In genomic region chr7:43773268-43773667, GRCh38 we compare ENCODE assay signal across 2 cellular contexts. TPM values are rescaled to one million over a fixed set of nuclear protein-coding genes. Genes with fewer than 3 reads are reported as not detected.
DNase-seq lines count a peak whose midpoint lies in the region; ATAC-seq, FAIRE-seq and TF ChIP-seq lines count a peak whose summit lies in the region.
"Not testable (repeated sequence)": the region's sequence is repeated elsewhere in the genome, so short reads cannot be mapped to it uniquely, and the experiment has no call there.

No MANE protein-coding gene starts in this region.

- not testable (repeated sequence) for H3K9ac ChIP-seq in K562 (ENCODE audit: insufficient read depth in 1 of 2, low read depth in 2 of 2, low read length in 2 of 2)

- not testable (repeated sequence) for H3K9me3 ChIP-seq in HEK293 (ENCODE audit: control insufficient read depth, insufficient read depth, low read depth, low read length); K562 (replicated peaks; ENCODE audit: control insufficient read depth, insufficient read depth, low read depth, low read length)

- H3K4me1 ChIP-seq in HEK293 (ENCODE audit: control insufficient read depth, insufficient read depth, low read length) = not testable (repeated sequence)
- peaks cover 21 to 29% of the 10 kb centered on the region in 2 experiments for H3K4me1 ChIP-seq in K562 (replicated peaks in 1 of 2; ENCODE audit: control insufficient read depth in 2 of 2, insufficient read depth in 2 of 2, low read length in 2 of 2)

- not testable (repeated sequence) for TF ChIP-seq POLR2A in K562 (conservative IDR thresholded peaks at IDR 0.05)

- TF ChIP-seq RAD21 in K562 (CRISPR knock-in tag; conservative IDR thresholded peaks at IDR 0.05 in 1 of 2, IDR thresholded peaks at IDR 0.05 in 1 of 2) = not testable (repeated sequence)

- TF ChIP-seq EP300 in K562 (IDR thresholded peaks at IDR 0.05; ENCODE audit: low read length) = not testable (repeated sequence)

- TF ChIP-seq CTCF in HEK293 (tag by site-specific recombination; IDR thresholded peaks at IDR 0.05); K562 (IDR thresholded peaks at IDR 0.05 in 2 of 3, conservative IDR thresholded peaks at IDR 0.05 in 1 of 3; ENCODE audit: insufficient read depth in 2 of 3, low read depth in 1 of 3, low read length in 3 of 3): not testable (repeated sequence)

- not testable (repeated sequence) for H3K27me3 ChIP-seq in K562 (ENCODE audit: control insufficient read depth in 2 of 2, insufficient read depth in 2 of 2, low read length in 2 of 2)

- intact Hi-C loops in K562 (cut with micrococcal nuclease) = not testable (repeated sequence)

- BruUV-seq in K562 (replicated peaks; lab: Mats Ljungman, UMichigan) = not testable (repeated sequence)

- POLR2A ChIA-PET in HEK293 (lab: Yijun Ruan, JAX); K562 (lab: Yijun Ruan, JAX): not testable (repeated sequence)

- not testable (repeated sequence) for H3K4me2 ChIP-seq in K562 (ENCODE audit: insufficient read depth, low read length)

- DNase-seq in K562 (ENCODE audit: extremely low read depth in 1 of 4, low spot score in 3 of 4) = not testable (repeated sequence)

- not testable (repeated sequence) for H2AFZ ChIP-seq in K562 (ENCODE audit: low read depth, low read length)

- peaks cover 19% of the 10 kb centered on the region for H3K79me2 ChIP-seq in K562 (ENCODE audit: control insufficient read depth, insufficient read depth, low read length)

- ATAC-seq in K562 = not testable (repeated sequence)

- not testable (repeated sequence) for FAIRE-seq in K562 (lab: Jason Lieb, UNC)

- not testable (repeated sequence) for H3K9me1 ChIP-seq in K562 (ENCODE audit: control insufficient read depth, insufficient read depth, low read length)

- not testable (repeated sequence) for H3K4me3 ChIP-seq in HEK293 (ENCODE audit: low read depth, low read length); K562

- 39% methylated on average over 4 of the region's 6 CpGs for WGBS in K562 (ENCODE audit: insufficient coverage, low coverage, missing lambda C conversion rate)

- H3K36me3 ChIP-seq in HEK293 (ENCODE audit: control insufficient read depth in 2 of 2, insufficient read depth in 1 of 2, low read length in 2 of 2) (peaks cover 0 to 21% of the 10 kb centered on the region in 2 experiments; a peak in 1 of 3 replicates), K562 (ENCODE audit: control insufficient read depth, insufficient read depth, low read length) (peaks cover 15% of the 10 kb centered on the region)

- in situ Hi-C loops in K562 (cut with MboI) = not testable (repeated sequence)

- not testable (repeated sequence) for H4K20me1 ChIP-seq in K562 (replicated peaks; ENCODE audit: control insufficient read depth, insufficient read depth, low read length)

- H3K27ac ChIP-seq in HEK293 (ENCODE audit: extremely low read depth, low read depth, low read length); K562 (ENCODE audit: extremely low read depth, low read depth, low read length): not testable (repeated sequence)

- CTCF ChIA-PET in HEK293 (lab: Yijun Ruan, JAX); K562 (lab: Yijun Ruan, JAX; ENCODE audit: low intra/inter-chr PET ratio): not testable (repeated sequence)

TF ChIP-seq in HEK293, 187 proteins besides CTCF, POLR2A, EP300 and RAD21:
- TF ChIP-seq ZNF146 (tag by site-specific recombination; IDR thresholded peaks at IDR 0.05) = peak; percentile 82
- TF ChIP-seq, protein P1, sequence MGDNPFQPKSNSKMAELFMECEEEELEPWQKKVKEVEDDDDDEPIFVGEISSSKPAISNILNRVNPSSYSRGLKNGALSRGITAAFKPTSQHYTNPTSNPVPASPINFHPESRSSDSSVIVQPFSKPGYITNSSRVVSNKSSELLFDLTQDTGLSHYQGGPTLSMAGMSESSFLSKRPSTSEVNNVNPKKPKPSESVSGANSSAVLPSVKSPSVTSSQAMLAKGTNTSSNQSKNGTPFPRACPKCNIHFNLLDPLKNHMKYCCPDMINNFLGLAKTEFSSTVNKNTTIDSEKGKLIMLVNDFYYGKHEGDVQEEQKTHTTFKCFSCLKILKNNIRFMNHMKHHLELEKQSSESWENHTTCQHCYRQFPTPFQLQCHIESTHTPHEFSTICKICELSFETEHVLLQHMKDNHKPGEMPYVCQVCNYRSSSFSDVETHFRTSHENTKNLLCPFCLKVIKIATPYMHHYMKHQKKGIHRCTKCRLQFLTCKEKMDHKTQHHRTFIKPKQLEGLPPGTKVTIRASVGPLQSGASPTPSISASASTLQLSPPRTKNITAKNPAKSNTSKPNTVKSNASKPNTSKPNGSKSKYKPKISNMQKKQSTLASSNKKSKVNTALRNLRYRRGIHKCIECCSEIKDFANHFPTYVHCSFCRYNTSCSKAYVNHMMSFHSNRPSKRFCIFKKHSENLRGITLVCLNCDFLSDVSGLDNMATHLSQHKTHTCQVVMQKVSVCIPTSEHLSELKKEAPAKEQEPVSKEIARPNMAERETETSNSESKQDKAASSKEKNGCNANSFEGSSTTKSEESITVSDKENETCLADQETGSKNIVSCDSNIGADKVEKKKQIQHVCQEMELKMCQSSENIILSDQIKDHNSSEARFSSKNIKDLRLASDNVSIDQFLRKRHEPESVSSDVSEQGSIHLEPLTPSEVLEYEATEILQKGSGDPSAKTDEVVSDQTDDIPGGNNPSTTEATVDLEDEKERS (tag by site-specific recombination; IDR thresholded peaks at IDR 0.05) = peak; percentile 55; the same call in 1 of the 2 replicates

TF ChIP-seq in K562, 482 proteins besides CTCF, POLR2A, EP300 and RAD21:
- peak; percentile 51; the same call in 1 of the 2 replicates for TF ChIP-seq BCOR (IDR thresholded peaks at IDR 0.05)

RNA-seq across cellular contexts. Expression of gene BLVRA, which starts 14.8 kb away (rescaled TPM):
- total RNA-seq in K562 (2011; cell fraction: chromatin; rRNA removed; ENCODE audit: low replicate concordance) = 13.8 and 14.5 TPM in 2 replicates
- 9.5 and 15.5 TPM in 2 replicates for total RNA-seq in K562 (2011; cell fraction: nucleolus; rRNA removed)
- 13.6 and 14.7 TPM in 2 replicates for total RNA-seq in K562 (2011; cell fraction: nucleoplasm; rRNA removed)
- 48.2 and 59.6 TPM in 2 replicates for total RNA-seq in K562 (2014; rRNA removed)
- total RNA-seq in K562 (2014; rRNA removed; fragmentation: Illumina TruSeq; extraction: Trizol) = 54.4 and 54.8 TPM in 2 replicates
- total RNA-seq in K562 (2015; rRNA removed; fragmentation: Illumina TruSeq; extraction: Trizol) = 48.3 and 48.5 TPM in 2 replicates
- total RNA-seq in K562 (2021) = 50.9 and 56.6 TPM in 2 replicates
- 52.5 and 61.5 TPM in 2 replicates for polyA plus RNA-seq in K562 (2011; rRNA removed)
- 29.0 and 42.5 TPM in 2 replicates for polyA plus RNA-seq in K562 (2011; cell fraction: cytosol; rRNA removed)
- 11.2 and 19.2 TPM in 2 replicates for polyA plus RNA-seq in K562 (2011; cell fraction: nucleus; rRNA removed)
- 79.1 and 113 TPM in 2 replicates for polyA plus RNA-seq in K562 (2012)
- polyA plus RNA-seq in K562 (2014; fragmentation: Illumina TruSeq; extraction: Trizol) = 64.2 and 69.0 TPM in 2 replicates
- polyA plus RNA-seq in K562 (2014; fragmentation: Nextera tagmentation; extraction: Ambion mirVana) = 100 to 1,000 TPM; 125 to 147 TPM
- 77.7 and 79.7 TPM in 2 replicates for polyA plus RNA-seq in K562 (2014; rRNA removed)
- polyA minus RNA-seq in K562 (2011; rRNA and poly(A)+ RNA removed) = 36.3 and 37.4 TPM in 2 replicates
- polyA minus RNA-seq in K562 (2011; cell fraction: cytosol; rRNA and poly(A)+ RNA removed) = 20.9 and 23.4 TPM in 2 replicates
- polyA minus RNA-seq in K562 (2011; cell fraction: nucleus; rRNA and poly(A)+ RNA removed) = 6.1 and 10.4 TPM in 2 replicates

RNA-seq across cellular contexts. Expression of gene COA1, which starts 43.9 kb away (rescaled TPM):
- 181 and 261 TPM in 2 replicates for total RNA-seq in K562 (2011; cell fraction: chromatin; rRNA removed; ENCODE audit: low replicate concordance)
- 81.2 and 117 TPM in 2 replicates for total RNA-seq in K562 (2011; cell fraction: nucleolus; rRNA removed)
- 236 and 385 TPM in 2 replicates for total RNA-seq in K562 (2011; cell fraction: nucleoplasm; rRNA removed)
- 105 and 109 TPM in 2 replicates for total RNA-seq in K562 (2014; rRNA removed)
- 197 TPM in 2 replicates for total RNA-seq in K562 (2014; rRNA removed; fragmentation: Illumina TruSeq; extraction: Trizol)
- 130 and 143 TPM in 2 replicates for total RNA-seq in K562 (2015; rRNA removed; fragmentation: Illumina TruSeq; extraction: Trizol)
- 137 and 149 TPM in 2 replicates for total RNA-seq in K562 (2021)
- polyA plus RNA-seq in K562 (2011; rRNA removed) = 98.9 and 105 TPM in 2 replicates
- polyA plus RNA-seq in K562 (2011; cell fraction: cytosol; rRNA removed) = 79.1 and 145 TPM in 2 replicates
- 90.7 and 107 TPM in 2 replicates for polyA plus RNA-seq in K562 (2011; cell fraction: nucleus; rRNA removed)
- 163 and 167 TPM in 2 replicates for polyA plus RNA-seq in K562 (2012)
- polyA plus RNA-seq in K562 (2014; fragmentation: Illumina TruSeq; extraction: Trizol) = 190 and 215 TPM in 2 replicates
- polyA plus RNA-seq in K562 (2014; fragmentation: Nextera tagmentation; extraction: Ambion mirVana) = 100 to 1,000 TPM; 432 to 463 TPM
- 181 and 203 TPM in 2 replicates for polyA plus RNA-seq in K562 (2014; rRNA removed)
- 110 and 121 TPM in 2 replicates for polyA minus RNA-seq in K562 (2011; rRNA and poly(A)+ RNA removed)
- polyA minus RNA-seq in K562 (2011; cell fraction: cytosol; rRNA and poly(A)+ RNA removed) = 39.2 and 42.5 TPM in 2 replicates
- polyA minus RNA-seq in K562 (2011; cell fraction: nucleus; rRNA and poly(A)+ RNA removed) = 60.6 and 89.1 TPM in 2 replicates
